Comparison of ENCODE assay signal across 1 cellular context in genomic region chr12:55700255-55701018, GRCh38.
TF ChIP-seq lines count a peak whose summit lies in the region.

No MANE protein-coding gene starts in this region.

TF ChIP-seq in K562, 482 proteins besides CTCF, POLR2A, EP300 and RAD21:
- TF ChIP-seq MYNN (IDR thresholded peaks at IDR 0.05): no peak
- no peak for TF ChIP-seq MYNN (CRISPR knock-in tag; IDR thresholded peaks at IDR 0.05)
- TF ChIP-seq SMARCA4 (IDR thresholded peaks at IDR 0.05): no peak
- TF ChIP-seq MAX (CRISPR knock-in tag; IDR thresholded peaks at IDR 0.05): peak; percentile 38; the same call in 1 of the 2 replicates
- 0 out of 2 replicates have a peak, but pooled peaks have one; percentile 29 for TF ChIP-seq ZBTB1 (CRISPR knock-in tag; IDR thresholded peaks at IDR 0.05; ENCODE audit: borderline replicate concordance, low read depth)
- no peak for TF ChIP-seq JUND (IDR thresholded peaks at IDR 0.05; ENCODE audit: borderline replicate concordance, low read depth, low read length)
- TF ChIP-seq JUND (tag; IDR thresholded peaks at IDR 0.05; ENCODE audit: borderline replicate concordance, low read depth, low read length): no peak
- peak; percentile 47 for TF ChIP-seq NFIC (IDR thresholded peaks at IDR 0.05)
- no peak for TF ChIP-seq ZBTB49 (CRISPR knock-in tag; IDR thresholded peaks at IDR 0.05; ENCODE audit: borderline replicate concordance)
- TF ChIP-seq ZC3H8 (IDR thresholded peaks at IDR 0.05): no peak
- peak; percentile 57; the same call in 1 of the 2 replicates for TF ChIP-seq MEF2A (IDR thresholded peaks at IDR 0.05; ENCODE audit: control insufficient read depth, low read depth, low read length)
- TF ChIP-seq TAF1 (IDR thresholded peaks at IDR 0.05; ENCODE audit: control insufficient read depth, extremely low read depth, insufficient read depth, low read length, severe bottlenecking): no peak
- TF ChIP-seq C11orf30 (IDR thresholded peaks at IDR 0.05; ENCODE audit: low read depth): no peak
- 0 out of 2 replicates have a peak, but pooled peaks have one; percentile 10 for TF ChIP-seq TFAP4 (CRISPR knock-in tag; IDR thresholded peaks at IDR 0.05; ENCODE audit: borderline replicate concordance)
- no peak for TF ChIP-seq ATF4 (CRISPR knock-in tag; IDR thresholded peaks at IDR 0.05)
- no peak for TF ChIP-seq USF2 (CRISPR knock-in tag; IDR thresholded peaks at IDR 0.05)
